ENCODE assay signal across 1 cellular context in the genomic region with DNA sequence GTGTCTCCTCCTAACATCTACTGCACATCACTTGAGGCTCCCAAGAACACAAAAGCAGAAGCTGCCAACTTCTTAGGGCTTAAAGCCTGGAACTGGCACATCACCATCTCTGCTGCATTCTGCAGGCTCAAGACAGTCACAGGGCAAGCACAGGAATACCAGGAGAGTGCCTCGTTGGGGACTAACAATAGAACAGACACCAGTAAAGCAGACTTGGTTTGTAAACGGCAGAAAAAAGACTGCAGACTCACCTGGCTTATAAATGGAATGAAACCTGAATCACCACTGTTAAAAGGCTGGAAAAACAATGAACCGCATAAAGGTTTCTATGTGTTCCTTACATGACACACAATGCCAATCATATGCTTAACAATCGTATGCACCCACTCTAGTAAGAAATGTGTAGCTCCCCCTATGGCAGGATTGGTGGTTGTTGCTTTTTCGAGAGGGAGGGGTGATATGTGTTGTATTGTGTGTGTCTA.
TF ChIP-seq lines count a peak whose summit lies in the region.

No MANE protein-coding gene starts in this region.

TF ChIP-seq in H1, 55 proteins besides CTCF, POLR2A, EP300 and RAD21 (continued from another document):
- TF ChIP-seq SUZ12 (IDR thresholded peaks at IDR 0.05; ENCODE audit: low read length) (no peak), ZNF274 (IDR thresholded peaks at IDR 0.05; ENCODE audit: borderline replicate concordance, extremely low read depth, low read length) (no peak), USF2 (IDR thresholded peaks at IDR 0.05; ENCODE audit: low read length) (no peak), CHD7 (IDR thresholded peaks at IDR 0.05; ENCODE audit: insufficient replicate concordance, low read length) (no peak)
